In genomic region chr9:113528811-113529210, GRCh38 we compare ENCODE assay signal across 22 cellular contexts.
"Had no signal": no experiment of that assay in that cellular context is flagged by ENCODE, and none has a peak within 500 bp of the region (broad histone marks: within the 10 kb centered on the region; RNA-seq: fewer than 3 reads in every experiment).

No MANE protein-coding gene starts in this region.

- H3K27ac Mint-ChIP-seq: activated CD4-positive, alpha-beta memory T cell treated with anti-CD3 and anti-CD28 coated beads for 36 hours; activated naive CD8-positive, alpha-beta T cell treated with anti-CD3 and anti-CD28 coated beads, Interleukin-2, amount 10 ng/mL, durations not matched to agents 7 days and 5 days; activated T-helper 17 cell treated with anti-CD3 and anti-CD28 coated beads, Interleukin-2, amount 50 U/mL, for 72 hours; mesothelial cell of epicardium; neural progenitor cell; T-helper 2 cell treated with Interferon-gamma antibody and Interleukin-4, amounts not matched to agents 5 μg/mL and 100 μg/mL, for 36 hours had no signal

- ATAC-seq: activated T-helper 17 cell treated with anti-CD3 and anti-CD28 coated beads, Interleukin-2, amount 50 U/mL, for 72 hours; body of pancreas; gastroesophageal sphincter; right cardiac atrium had no signal

- DNase-seq: activated CD4-positive, alpha-beta memory T cell treated with anti-CD3 and anti-CD28 coated beads for 36 hours; activated naive CD4-positive, alpha-beta T cell treated with Interleukin-2 at 50 U/mL for 16 hours; activated naive CD8-positive, alpha-beta T cell treated with anti-CD3 and anti-CD28 coated beads, Interleukin-2, amount 10 ng/mL, durations not matched to agents 7 days and 5 days; activated T-cell treated with anti-CD3 and anti-CD28 coated beads for 4 hours; amygdala; body of pancreas; central memory CD4-positive, alpha-beta T cell; cortex of kidney; effector CD4-positive, alpha-beta T cell; right cardiac atrium; stimulated activated CD4-positive, alpha-beta T cell treated with anti-CD3 and anti-CD28 coated beads, Interleukin-15, amount 100 ng/mL, for 24 hours; stimulated activated CD4-positive, alpha-beta T cell treated with anti-CD3 and anti-CD28 coated beads, Interleukin-4, amount 100 ng/mL, for 1 hour; testis had no signal

- H3K4me3 Mint-ChIP-seq: activated CD4-positive, alpha-beta memory T cell treated with anti-CD3 and anti-CD28 coated beads for 36 hours; activated naive CD8-positive, alpha-beta T cell treated with anti-CD3 and anti-CD28 coated beads, Interleukin-2, amount 10 ng/mL, durations not matched to agents 7 days and 5 days; activated T-helper 17 cell treated with anti-CD3 and anti-CD28 coated beads, Interleukin-2, amount 50 U/mL, for 72 hours; mesothelial cell of epicardium; neural progenitor cell; T-helper 2 cell treated with Interferon-gamma antibody and Interleukin-4, amounts not matched to agents 5 μg/mL and 100 μg/mL, for 36 hours had no signal

- H3K4me1 Mint-ChIP-seq: mesothelial cell of epicardium had no signal

- H3K27ac ChIP-seq: body of pancreas, neural progenitor cell, prostate gland, SK-N-MC, skin epidermis, testis had no signal

- H3K36me3 Mint-ChIP-seq: mesothelial cell of epicardium had no signal

- H3K27me3 Mint-ChIP-seq: activated CD4-positive, alpha-beta memory T cell treated with anti-CD3 and anti-CD28 coated beads for 36 hours; activated naive CD8-positive, alpha-beta T cell treated with anti-CD3 and anti-CD28 coated beads, Interleukin-2, amount 10 ng/mL, durations not matched to agents 7 days and 5 days; activated T-helper 17 cell treated with anti-CD3 and anti-CD28 coated beads, Interleukin-2, amount 50 U/mL, for 72 hours had no signal

- H3K9me3 Mint-ChIP-seq: activated CD4-positive, alpha-beta memory T cell treated with anti-CD3 and anti-CD28 coated beads for 36 hours; activated naive CD8-positive, alpha-beta T cell treated with anti-CD3 and anti-CD28 coated beads, Interleukin-2, amount 10 ng/mL, durations not matched to agents 7 days and 5 days; activated T-helper 17 cell treated with anti-CD3 and anti-CD28 coated beads, Interleukin-2, amount 50 U/mL, for 72 hours; mesothelial cell of epicardium; neural progenitor cell; T-helper 2 cell treated with Interferon-gamma antibody and Interleukin-4, amounts not matched to agents 5 μg/mL and 100 μg/mL, for 36 hours had no signal

- H3K27me3 ChIP-seq: body of pancreas, gastroesophageal sphincter, neural progenitor cell, stomach, testis had no signal

- H3K9me3 ChIP-seq: body of pancreas, gastroesophageal sphincter, prostate gland, stomach, testis had no signal

- H3K9ac ChIP-seq: neural progenitor cell had no signal

- H3K4me1 ChIP-seq: body of pancreas, prostate gland had no signal

- H3K36me3 ChIP-seq: neural progenitor cell, prostate gland had no signal

- H3K4me3 ChIP-seq: body of pancreas, gastroesophageal sphincter, neural progenitor cell, prostate gland, SK-N-MC, skin epidermis, stomach, testis had no signal
